In the genomic region with DNA sequence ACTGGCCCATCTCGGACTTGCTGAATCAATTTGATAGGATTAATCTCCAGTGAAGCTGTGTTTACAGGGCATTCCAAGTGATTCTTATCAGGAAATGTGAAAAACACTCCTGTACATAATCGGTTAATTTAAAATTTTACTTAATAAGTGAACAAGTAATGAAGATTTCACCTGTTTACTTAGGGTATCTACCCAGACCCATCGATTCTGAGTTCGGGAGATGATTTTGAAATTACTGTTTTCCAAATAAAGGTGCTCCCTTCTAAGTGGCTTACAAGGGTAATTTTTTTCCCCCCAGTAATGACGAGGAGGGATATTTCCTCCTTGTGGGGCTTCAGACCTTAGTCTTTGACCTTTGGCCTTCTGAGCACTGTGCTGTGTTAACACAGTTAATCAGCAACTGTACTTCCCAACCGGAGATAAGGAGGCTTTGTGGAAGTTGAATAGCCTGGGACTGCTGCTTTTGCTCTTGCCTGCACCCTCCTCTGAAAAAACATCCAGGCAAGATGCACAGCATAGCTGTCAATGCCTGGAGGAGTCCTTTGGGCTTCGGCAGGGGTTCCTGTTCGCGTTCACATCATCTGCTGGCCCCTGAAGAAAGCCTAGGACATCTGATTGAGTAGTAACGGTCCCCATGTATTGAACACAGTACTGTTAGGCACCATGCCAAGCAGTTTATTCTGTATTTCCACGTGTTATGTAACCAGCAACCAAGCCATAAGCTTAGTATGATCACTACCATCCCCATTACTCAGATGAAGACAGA, we compare ENCODE assay signal across 1 cellular context.
A peak's percentile ranks its signal among the peaks of the same experiment; 100 is the strongest.
TF ChIP-seq lines count a peak whose summit lies in the region.

No MANE protein-coding gene starts in this region.

TF ChIP-seq in HepG2, 621 proteins besides CTCF, POLR2A, EP300 and RAD21 (continued from another document and continues in another):
- TF ChIP-seq, protein P1, sequence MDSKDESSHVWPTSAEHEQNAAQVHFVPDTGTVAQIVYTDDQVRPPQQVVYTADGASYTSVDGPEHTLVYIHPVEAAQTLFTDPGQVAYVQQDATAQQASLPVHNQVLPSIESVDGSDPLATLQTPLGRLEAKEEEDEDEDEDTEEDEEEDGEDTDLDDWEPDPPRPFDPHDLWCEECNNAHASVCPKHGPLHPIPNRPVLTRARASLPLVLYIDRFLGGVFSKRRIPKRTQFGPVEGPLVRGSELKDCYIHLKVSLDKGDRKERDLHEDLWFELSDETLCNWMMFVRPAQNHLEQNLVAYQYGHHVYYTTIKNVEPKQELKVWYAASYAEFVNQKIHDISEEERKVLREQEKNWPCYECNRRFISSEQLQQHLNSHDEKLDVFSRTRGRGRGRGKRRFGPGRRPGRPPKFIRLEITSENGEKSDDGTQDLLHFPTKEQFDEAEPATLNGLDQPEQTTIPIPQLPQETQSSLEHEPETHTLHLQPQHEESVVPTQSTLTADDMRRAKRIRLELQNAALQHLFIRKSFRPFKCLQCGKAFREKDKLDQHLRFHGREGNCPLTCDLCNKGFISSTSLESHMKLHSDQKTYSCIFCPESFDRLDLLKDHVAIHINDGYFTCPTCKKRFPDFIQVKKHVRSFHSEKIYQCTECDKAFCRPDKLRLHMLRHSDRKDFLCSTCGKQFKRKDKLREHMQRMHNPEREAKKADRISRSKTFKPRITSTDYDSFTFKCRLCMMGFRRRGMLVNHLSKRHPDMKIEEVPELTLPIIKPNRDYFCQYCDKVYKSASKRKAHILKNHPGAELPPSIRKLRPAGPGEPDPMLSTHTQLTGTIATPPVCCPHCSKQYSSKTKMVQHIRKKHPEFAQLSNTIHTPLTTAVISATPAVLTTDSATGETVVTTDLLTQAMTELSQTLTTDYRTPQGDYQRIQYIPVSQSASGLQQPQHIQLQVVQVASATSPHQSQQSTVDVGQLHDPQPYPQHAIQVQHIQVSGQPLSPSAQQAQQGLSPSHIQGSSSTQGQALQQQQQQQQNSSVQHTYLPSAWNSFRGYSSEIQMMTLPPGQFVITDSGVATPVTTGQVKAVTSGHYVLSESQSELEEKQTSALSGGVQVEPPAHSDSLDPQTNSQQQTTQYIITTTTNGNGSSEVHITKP (CRISPR knock-in tag; IDR thresholded peaks at IDR 0.05; ENCODE audit: low read depth) = no peak
- TF ChIP-seq SP4 (CRISPR knock-in tag; IDR thresholded peaks at IDR 0.05) (peak; percentile 41; the same call in 1 of the 2 replicates), ZNF326 (CRISPR knock-in tag; IDR thresholded peaks at IDR 0.05; ENCODE audit: borderline replicate concordance) (no peak), FOXK1 (CRISPR knock-in tag; IDR thresholded peaks at IDR 0.05; ENCODE audit: borderline replicate concordance, low read depth) (0 out of 2 replicates have a peak, but pooled peaks have one; percentile 11), KDM2A (CRISPR knock-in tag; IDR thresholded peaks at IDR 0.05; ENCODE audit: borderline replicate concordance, low read depth) (peak; percentile 47; the same call in 1 of the 2 replicates), ZBTB20 (CRISPR knock-in tag; IDR thresholded peaks at IDR 0.05; ENCODE audit: borderline replicate concordance, low read depth) (peak; percentile 78), XBP1 (CRISPR knock-in tag; IDR thresholded peaks at IDR 0.05) (no peak), ZSCAN9 (CRISPR knock-in tag; IDR thresholded peaks at IDR 0.05; ENCODE audit: borderline replicate concordance) (peak; percentile 45; the same call in 1 of the 2 replicates), ZNF879 (CRISPR knock-in tag; IDR thresholded peaks at IDR 0.05) (no peak), NFKBIZ (CRISPR knock-in tag; IDR thresholded peaks at IDR 0.05) (peak; percentile 43; the same call in 1 of the 2 replicates), KLF11 (CRISPR knock-in tag; IDR thresholded peaks at IDR 0.05) (no peak), ZNF354B (CRISPR knock-in tag; IDR thresholded peaks at IDR 0.05) (peak; percentile 74; the same call in 1 of the 2 replicates), CBFB (CRISPR knock-in tag; IDR thresholded peaks at IDR 0.05) (no peak), CHD4 (IDR thresholded peaks at IDR 0.05; ENCODE audit: borderline replicate concordance, low read length) (no peak), REPIN1 (CRISPR knock-in tag; IDR thresholded peaks at IDR 0.05; ENCODE audit: borderline replicate concordance, low read depth) (peak; percentile 74), ZNF782 (CRISPR knock-in tag; IDR thresholded peaks at IDR 0.05; ENCODE audit: borderline replicate concordance) (no peak), ASH2L (IDR thresholded peaks at IDR 0.05; ENCODE audit: insufficient read length, low read depth, low read length) (peak; percentile 75), RBFOX2 (IDR thresholded peaks at IDR 0.05; ENCODE audit: low read depth, low read length) (peak; percentile 72), ZNF564 (CRISPR knock-in tag; IDR thresholded peaks at IDR 0.05) (0 out of 2 replicates have a peak, but pooled peaks have one; percentile 65), ZC3H4 (CRISPR knock-in tag; IDR thresholded peaks at IDR 0.05; ENCODE audit: borderline replicate concordance) (no peak), XRCC5 (optimal IDR thresholded peaks at IDR 0.05; ENCODE audit: low read length) (peak; percentile 43), SAP130 (CRISPR knock-in tag; IDR thresholded peaks at IDR 0.05; ENCODE audit: low read depth) (peak; percentile 94), THAP11 (CRISPR knock-in tag; IDR thresholded peaks at IDR 0.05) (peak; percentile 68), ZNF678 (CRISPR knock-in tag; IDR thresholded peaks at IDR 0.05) (no peak), PHF20 (CRISPR knock-in tag; IDR thresholded peaks at IDR 0.05) (no peak), MED1 (CRISPR knock-in tag; IDR thresholded peaks at IDR 0.05) (peak; percentile 84)
- TF ChIP-seq, protein P2, sequence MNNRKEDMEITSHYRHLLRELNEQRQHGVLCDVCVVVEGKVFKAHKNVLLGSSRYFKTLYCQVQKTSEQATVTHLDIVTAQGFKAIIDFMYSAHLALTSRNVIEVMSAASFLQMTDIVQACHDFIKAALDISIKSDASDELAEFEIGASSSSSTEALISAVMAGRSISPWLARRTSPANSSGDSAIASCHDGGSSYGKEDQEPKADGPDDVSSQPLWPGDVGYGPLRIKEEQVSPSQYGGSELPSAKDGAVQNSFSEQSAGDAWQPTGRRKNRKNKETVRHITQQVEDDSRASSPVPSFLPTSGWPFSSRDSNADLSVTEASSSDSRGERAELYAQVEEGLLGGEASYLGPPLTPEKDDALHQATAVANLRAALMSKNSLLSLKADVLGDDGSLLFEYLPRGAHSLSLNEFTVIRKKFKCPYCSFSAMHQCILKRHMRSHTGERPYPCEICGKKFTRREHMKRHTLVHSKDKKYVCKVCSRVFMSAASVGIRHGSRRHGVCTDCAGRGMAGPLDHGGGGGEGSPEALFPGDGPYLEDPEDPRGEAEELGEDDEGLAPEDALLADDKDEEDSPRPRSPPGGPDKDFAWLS (CRISPR knock-in tag; IDR thresholded peaks at IDR 0.05; ENCODE audit: borderline replicate concordance) = 0 out of 2 replicates have a peak, but pooled peaks have one; percentile 51
- TF ChIP-seq, protein P3, sequence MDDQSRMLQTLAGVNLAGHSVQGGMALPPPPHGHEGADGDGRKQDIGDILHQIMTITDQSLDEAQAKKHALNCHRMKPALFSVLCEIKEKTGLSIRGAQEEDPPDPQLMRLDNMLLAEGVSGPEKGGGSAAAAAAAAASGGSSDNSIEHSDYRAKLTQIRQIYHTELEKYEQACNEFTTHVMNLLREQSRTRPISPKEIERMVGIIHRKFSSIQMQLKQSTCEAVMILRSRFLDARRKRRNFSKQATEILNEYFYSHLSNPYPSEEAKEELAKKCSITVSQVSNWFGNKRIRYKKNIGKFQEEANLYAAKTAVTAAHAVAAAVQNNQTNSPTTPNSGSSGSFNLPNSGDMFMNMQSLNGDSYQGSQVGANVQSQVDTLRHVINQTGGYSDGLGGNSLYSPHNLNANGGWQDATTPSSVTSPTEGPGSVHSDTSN (CRISPR knock-in tag; IDR thresholded peaks at IDR 0.05; ENCODE audit: borderline replicate concordance) = no peak
- TF ChIP-seq, protein P4, sequence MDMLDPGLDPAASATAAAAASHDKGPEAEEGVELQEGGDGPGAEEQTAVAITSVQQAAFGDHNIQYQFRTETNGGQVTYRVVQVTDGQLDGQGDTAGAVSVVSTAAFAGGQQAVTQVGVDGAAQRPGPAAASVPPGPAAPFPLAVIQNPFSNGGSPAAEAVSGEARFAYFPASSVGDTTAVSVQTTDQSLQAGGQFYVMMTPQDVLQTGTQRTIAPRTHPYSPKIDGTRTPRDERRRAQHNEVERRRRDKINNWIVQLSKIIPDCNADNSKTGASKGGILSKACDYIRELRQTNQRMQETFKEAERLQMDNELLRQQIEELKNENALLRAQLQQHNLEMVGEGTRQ (IDR thresholded peaks at IDR 0.05; ENCODE audit: low read depth, low read length) = no peak
- TF ChIP-seq, protein P4 (CRISPR knock-in tag; IDR thresholded peaks at IDR 0.05; ENCODE audit: borderline replicate concordance) = peak; percentile 47; the same call in 1 of the 2 replicates
- TF ChIP-seq, protein P5, sequence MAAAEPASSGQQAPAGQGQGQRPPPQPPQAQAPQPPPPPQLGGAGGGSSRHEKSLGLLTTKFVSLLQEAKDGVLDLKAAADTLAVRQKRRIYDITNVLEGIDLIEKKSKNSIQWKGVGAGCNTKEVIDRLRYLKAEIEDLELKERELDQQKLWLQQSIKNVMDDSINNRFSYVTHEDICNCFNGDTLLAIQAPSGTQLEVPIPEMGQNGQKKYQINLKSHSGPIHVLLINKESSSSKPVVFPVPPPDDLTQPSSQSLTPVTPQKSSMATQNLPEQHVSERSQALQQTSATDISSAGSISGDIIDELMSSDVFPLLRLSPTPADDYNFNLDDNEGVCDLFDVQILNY (CRISPR knock-in tag; conservative IDR thresholded peaks at IDR 0.05) = no peak
- TF ChIP-seq, protein P6, sequence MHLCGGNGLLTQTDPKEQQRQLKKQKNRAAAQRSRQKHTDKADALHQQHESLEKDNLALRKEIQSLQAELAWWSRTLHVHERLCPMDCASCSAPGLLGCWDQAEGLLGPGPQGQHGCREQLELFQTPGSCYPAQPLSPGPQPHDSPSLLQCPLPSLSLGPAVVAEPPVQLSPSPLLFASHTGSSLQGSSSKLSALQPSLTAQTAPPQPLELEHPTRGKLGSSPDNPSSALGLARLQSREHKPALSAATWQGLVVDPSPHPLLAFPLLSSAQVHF (CRISPR knock-in tag; IDR thresholded peaks at IDR 0.05) = no peak
- TF ChIP-seq, protein P7, sequence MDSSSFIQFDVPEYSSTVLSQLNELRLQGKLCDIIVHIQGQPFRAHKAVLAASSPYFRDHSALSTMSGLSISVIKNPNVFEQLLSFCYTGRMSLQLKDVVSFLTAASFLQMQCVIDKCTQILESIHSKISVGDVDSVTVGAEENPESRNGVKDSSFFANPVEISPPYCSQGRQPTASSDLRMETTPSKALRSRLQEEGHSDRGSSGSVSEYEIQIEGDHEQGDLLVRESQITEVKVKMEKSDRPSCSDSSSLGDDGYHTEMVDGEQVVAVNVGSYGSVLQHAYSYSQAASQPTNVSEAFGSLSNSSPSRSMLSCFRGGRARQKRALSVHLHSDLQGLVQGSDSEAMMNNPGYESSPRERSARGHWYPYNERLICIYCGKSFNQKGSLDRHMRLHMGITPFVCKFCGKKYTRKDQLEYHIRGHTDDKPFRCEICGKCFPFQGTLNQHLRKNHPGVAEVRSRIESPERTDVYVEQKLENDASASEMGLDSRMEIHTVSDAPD (CRISPR knock-in tag; IDR thresholded peaks at IDR 0.05) = 0 out of 2 replicates have a peak, but pooled peaks have one; percentile 41
- TF ChIP-seq, protein P8, sequence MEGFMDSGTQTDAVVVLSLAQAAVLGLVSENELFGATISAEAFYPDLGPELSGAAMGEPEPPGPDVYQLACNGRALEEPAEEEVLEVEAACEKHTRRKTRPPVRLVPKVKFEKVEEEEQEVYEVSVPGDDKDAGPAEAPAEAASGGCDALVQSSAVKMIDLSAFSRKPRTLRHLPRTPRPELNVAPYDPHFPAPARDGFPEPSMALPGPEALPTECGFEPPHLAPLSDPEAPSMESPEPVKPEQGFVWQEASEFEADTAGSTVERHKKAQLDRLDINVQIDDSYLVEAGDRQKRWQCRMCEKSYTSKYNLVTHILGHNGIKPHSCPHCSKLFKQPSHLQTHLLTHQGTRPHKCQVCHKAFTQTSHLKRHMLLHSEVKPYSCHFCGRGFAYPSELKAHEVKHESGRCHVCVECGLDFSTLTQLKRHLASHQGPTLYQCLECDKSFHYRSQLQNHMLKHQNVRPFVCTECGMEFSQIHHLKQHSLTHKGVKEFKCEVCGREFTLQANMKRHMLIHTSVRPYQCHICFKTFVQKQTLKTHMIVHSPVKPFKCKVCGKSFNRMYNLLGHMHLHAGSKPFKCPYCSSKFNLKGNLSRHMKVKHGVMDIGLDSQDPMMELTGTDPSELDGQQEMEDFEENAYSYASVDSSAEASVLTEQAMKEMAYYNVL (CRISPR knock-in tag; IDR thresholded peaks at IDR 0.05; ENCODE audit: borderline replicate concordance) = no peak; the same call in 1 of the 2 replicates
- TF ChIP-seq, protein P9, sequence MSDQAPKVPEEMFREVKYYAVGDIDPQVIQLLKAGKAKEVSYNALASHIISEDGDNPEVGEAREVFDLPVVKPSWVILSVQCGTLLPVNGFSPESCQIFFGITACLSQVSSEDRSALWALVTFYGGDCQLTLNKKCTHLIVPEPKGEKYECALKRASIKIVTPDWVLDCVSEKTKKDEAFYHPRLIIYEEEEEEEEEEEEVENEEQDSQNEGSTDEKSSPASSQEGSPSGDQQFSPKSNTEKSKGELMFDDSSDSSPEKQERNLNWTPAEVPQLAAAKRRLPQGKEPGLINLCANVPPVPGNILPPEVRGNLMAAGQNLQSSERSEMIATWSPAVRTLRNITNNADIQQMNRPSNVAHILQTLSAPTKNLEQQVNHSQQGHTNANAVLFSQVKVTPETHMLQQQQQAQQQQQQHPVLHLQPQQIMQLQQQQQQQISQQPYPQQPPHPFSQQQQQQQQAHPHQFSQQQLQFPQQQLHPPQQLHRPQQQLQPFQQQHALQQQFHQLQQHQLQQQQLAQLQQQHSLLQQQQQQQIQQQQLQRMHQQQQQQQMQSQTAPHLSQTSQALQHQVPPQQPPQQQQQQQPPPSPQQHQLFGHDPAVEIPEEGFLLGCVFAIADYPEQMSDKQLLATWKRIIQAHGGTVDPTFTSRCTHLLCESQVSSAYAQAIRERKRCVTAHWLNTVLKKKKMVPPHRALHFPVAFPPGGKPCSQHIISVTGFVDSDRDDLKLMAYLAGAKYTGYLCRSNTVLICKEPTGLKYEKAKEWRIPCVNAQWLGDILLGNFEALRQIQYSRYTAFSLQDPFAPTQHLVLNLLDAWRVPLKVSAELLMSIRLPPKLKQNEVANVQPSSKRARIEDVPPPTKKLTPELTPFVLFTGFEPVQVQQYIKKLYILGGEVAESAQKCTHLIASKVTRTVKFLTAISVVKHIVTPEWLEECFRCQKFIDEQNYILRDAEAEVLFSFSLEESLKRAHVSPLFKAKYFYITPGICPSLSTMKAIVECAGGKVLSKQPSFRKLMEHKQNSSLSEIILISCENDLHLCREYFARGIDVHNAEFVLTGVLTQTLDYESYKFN (CRISPR knock-in tag; conservative IDR thresholded peaks at IDR 0.05) = peak; percentile 96
- TF ChIP-seq, protein P10, sequence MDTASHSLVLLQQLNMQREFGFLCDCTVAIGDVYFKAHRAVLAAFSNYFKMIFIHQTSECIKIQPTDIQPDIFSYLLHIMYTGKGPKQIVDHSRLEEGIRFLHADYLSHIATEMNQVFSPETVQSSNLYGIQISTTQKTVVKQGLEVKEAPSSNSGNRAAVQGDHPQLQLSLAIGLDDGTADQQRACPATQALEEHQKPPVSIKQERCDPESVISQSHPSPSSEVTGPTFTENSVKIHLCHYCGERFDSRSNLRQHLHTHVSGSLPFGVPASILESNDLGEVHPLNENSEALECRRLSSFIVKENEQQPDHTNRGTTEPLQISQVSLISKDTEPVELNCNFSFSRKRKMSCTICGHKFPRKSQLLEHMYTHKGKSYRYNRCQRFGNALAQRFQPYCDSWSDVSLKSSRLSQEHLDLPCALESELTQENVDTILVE (CRISPR knock-in tag; IDR thresholded peaks at IDR 0.05) = 0 out of 2 replicates have a peak, but pooled peaks have one; percentile 54
